ENCODE assay signal across 1 cellular context in the genomic region with DNA sequence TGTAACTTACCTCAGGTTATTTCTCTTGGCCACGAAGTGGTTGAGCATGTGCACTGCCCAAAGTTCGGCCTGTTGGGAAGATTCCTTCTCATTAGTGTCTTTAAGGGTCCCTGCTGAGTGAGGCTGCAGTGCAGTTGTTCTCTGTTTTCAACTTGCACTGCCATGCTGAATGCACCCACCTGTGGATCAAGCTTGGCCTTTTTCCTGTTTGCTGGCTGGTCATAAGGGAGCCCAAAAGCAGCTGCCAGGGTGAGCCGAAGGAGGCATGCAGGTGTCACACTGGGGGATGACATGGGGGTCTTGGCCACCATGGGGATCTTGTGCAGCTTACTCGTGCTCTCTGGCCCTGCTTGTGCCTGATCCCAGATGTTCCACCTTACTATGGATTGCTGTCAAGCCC.
TF ChIP-seq lines count a peak whose summit lies in the region.

No MANE protein-coding gene starts in this region.

TF ChIP-seq in H1, 55 proteins besides CTCF, POLR2A, EP300 and RAD21 (continued from another document):
- TF ChIP-seq, protein P1, sequence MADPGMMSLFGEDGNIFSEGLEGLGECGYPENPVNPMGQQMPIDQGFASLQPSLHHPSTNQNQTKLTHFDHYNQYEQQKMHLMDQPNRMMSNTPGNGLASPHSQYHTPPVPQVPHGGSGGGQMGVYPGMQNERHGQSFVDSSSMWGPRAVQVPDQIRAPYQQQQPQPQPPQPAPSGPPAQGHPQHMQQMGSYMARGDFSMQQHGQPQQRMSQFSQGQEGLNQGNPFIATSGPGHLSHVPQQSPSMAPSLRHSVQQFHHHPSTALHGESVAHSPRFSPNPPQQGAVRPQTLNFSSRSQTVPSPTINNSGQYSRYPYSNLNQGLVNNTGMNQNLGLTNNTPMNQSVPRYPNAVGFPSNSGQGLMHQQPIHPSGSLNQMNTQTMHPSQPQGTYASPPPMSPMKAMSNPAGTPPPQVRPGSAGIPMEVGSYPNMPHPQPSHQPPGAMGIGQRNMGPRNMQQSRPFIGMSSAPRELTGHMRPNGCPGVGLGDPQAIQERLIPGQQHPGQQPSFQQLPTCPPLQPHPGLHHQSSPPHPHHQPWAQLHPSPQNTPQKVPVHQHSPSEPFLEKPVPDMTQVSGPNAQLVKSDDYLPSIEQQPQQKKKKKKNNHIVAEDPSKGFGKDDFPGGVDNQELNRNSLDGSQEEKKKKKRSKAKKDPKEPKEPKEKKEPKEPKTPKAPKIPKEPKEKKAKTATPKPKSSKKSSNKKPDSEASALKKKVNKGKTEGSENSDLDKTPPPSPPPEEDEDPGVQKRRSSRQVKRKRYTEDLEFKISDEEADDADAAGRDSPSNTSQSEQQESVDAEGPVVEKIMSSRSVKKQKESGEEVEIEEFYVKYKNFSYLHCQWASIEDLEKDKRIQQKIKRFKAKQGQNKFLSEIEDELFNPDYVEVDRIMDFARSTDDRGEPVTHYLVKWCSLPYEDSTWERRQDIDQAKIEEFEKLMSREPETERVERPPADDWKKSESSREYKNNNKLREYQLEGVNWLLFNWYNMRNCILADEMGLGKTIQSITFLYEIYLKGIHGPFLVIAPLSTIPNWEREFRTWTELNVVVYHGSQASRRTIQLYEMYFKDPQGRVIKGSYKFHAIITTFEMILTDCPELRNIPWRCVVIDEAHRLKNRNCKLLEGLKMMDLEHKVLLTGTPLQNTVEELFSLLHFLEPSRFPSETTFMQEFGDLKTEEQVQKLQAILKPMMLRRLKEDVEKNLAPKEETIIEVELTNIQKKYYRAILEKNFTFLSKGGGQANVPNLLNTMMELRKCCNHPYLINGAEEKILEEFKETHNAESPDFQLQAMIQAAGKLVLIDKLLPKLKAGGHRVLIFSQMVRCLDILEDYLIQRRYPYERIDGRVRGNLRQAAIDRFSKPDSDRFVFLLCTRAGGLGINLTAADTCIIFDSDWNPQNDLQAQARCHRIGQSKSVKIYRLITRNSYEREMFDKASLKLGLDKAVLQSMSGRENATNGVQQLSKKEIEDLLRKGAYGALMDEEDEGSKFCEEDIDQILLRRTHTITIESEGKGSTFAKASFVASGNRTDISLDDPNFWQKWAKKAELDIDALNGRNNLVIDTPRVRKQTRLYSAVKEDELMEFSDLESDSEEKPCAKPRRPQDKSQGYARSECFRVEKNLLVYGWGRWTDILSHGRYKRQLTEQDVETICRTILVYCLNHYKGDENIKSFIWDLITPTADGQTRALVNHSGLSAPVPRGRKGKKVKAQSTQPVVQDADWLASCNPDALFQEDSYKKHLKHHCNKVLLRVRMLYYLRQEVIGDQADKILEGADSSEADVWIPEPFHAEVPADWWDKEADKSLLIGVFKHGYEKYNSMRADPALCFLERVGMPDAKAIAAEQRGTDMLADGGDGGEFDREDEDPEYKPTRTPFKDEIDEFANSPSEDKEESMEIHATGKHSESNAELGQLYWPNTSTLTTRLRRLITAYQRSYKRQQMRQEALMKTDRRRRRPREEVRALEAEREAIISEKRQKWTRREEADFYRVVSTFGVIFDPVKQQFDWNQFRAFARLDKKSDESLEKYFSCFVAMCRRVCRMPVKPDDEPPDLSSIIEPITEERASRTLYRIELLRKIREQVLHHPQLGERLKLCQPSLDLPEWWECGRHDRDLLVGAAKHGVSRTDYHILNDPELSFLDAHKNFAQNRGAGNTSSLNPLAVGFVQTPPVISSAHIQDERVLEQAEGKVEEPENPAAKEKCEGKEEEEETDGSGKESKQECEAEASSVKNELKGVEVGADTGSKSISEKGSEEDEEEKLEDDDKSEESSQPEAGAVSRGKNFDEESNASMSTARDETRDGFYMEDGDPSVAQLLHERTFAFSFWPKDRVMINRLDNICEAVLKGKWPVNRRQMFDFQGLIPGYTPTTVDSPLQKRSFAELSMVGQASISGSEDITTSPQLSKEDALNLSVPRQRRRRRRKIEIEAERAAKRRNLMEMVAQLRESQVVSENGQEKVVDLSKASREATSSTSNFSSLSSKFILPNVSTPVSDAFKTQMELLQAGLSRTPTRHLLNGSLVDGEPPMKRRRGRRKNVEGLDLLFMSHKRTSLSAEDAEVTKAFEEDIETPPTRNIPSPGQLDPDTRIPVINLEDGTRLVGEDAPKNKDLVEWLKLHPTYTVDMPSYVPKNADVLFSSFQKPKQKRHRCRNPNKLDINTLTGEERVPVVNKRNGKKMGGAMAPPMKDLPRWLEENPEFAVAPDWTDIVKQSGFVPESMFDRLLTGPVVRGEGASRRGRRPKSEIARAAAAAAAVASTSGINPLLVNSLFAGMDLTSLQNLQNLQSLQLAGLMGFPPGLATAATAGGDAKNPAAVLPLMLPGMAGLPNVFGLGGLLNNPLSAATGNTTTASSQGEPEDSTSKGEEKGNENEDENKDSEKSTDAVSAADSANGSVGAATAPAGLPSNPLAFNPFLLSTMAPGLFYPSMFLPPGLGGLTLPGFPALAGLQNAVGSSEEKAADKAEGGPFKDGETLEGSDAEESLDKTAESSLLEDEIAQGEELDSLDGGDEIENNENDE (IDR thresholded peaks at IDR 0.05; ENCODE audit: insufficient replicate concordance, low read length), result no peak
- TF ChIP-seq RBBP5 (IDR thresholded peaks at IDR 0.05; ENCODE audit: borderline replicate concordance, low read depth, low read length) (no peak), GABPA (IDR thresholded peaks at IDR 0.05; ENCODE audit: borderline replicate concordance, insufficient read depth, low read length) (no peak), HDAC6 (IDR thresholded peaks at IDR 0.05; ENCODE audit: low read depth, low read length) (no peak), SP2 (IDR thresholded peaks at IDR 0.05; ENCODE audit: low read length) (no peak), JUN (IDR thresholded peaks at IDR 0.05; ENCODE audit: low read depth, low read length) (no peak), HDAC2 (IDR thresholded peaks at IDR 0.05; ENCODE audit: borderline replicate concordance in 1 of 2, low read depth in 2 of 2, low read length in 2 of 2) (no peak), YY1 (IDR thresholded peaks at IDR 0.05; ENCODE audit: low read depth, low read length) (no peak), TBP (IDR thresholded peaks at IDR 0.05; ENCODE audit: low read depth, low read length) (no peak), PHF8 (conservative IDR thresholded peaks at IDR 0.05; ENCODE audit: low read depth, low read length) (no peak), SRF (IDR thresholded peaks at IDR 0.05; ENCODE audit: low read depth, low read length) (no peak), CTBP2 (IDR thresholded peaks at IDR 0.05; ENCODE audit: borderline replicate concordance, insufficient read depth, insufficient read length, low read length) (no peak), KDM4A (IDR thresholded peaks at IDR 0.05; ENCODE audit: low read depth, low read length, severe bottlenecking) (no peak), EZH2 (IDR thresholded peaks at IDR 0.05; ENCODE audit: low read depth, low read length, severe bottlenecking) (no peak)
- TF ChIP-seq, protein P2, sequence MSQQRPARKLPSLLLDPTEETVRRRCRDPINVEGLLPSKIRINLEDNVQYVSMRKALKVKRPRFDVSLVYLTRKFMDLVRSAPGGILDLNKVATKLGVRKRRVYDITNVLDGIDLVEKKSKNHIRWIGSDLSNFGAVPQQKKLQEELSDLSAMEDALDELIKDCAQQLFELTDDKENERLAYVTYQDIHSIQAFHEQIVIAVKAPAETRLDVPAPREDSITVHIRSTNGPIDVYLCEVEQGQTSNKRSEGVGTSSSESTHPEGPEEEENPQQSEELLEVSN (IDR thresholded peaks at IDR 0.05), result no peak
